Comparison of ENCODE assay signal across 14 cellular contexts in the genomic region with DNA sequence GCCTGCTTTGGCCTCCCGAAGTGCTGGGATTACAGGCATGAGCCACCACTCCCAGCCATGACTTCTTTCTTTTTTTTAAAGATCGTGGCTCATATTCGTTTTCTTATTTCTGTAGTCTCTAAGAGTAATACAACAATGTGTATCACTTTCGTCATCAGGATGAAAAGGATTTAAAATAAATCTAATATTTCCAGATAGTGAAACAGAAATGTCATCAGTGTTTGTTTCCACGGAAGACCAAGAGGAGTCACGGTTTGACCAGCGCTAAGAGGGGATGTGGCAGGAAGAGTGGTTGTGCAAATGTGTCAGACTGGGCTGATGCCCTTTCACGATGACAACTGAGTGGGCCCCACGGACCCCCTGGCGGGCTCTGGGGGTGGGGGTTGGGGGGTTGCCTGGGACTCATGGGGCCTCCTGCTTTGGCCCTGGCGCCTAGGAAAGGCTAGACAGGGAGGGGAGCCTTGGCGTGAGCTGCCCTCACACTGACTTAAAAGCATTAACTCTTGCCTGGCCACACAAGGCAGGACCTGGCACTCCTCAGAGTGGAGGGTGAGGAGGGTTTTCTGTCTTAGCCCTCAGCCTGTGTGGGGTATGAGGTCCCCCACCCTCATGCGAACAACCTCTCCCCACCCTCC. TPM values are rescaled to one million over a fixed set of nuclear protein-coding genes. Genes with fewer than 3 reads are reported as not detected.
DNase-seq lines count a peak whose midpoint lies in the region; ATAC-seq and TF ChIP-seq lines count a peak whose summit lies in the region.
"Had no signal": no experiment of that assay in that cellular context is flagged by ENCODE, and none has a peak within 500 bp of the region (broad histone marks: within the 10 kb centered on the region; RNA-seq: fewer than 3 reads in every experiment).

No MANE protein-coding gene starts in this region.

- peaks cover 6% of the 10 kb centered on the region for H3K79me1 ChIP-seq in neuronal stem cell (ENCODE audit: low read depth, low read length)

- H4K91ac ChIP-seq in neuronal stem cell (ENCODE audit: low read depth, low read length, poor library complexity), result no peak overlapping the region

- CTCF ChIA-PET in MCF 10A (lab: Yijun Ruan, JAX), result interaction anchor here (0.6 to 4.3 kb wide), 7 partner anchors 9 to 345 kb away, joined by 3 to 35 read pairs (median 4); no protein-coding TSS in a partner anchor

- no peak overlapping the region for H2BK120ac ChIP-seq in neuronal stem cell (ENCODE audit: low read depth, low read length)

- H3K4me3 Mint-ChIP-seq in MCF 10A (ENCODE audit: unreplicated experiment), result no peak overlapping the region
- no peak overlapping the region for H3K4me3 Mint-ChIP-seq in stimulated activated naive CD8-positive, alpha-beta T cell treated with anti-CD3 and anti-CD28 coated beads, Interleukin-15, amount 100 ng/mL, for 72 hours
- H3K4me3 Mint-ChIP-seq: stimulated activated naive CD8-positive, alpha-beta T cell treated with anti-CD3 and anti-CD28 coated beads, Interleukin-15, Interleukin-2, amounts not matched to agents 100 ng/mL and 50 ng/mL, for 24 hours had no signal

- peak overlapping the region; percentile 3 for H2AK5ac ChIP-seq in neuronal stem cell (ENCODE audit: low read depth, low read length)

- H3K36me3 ChIP-seq in breast epithelium (no peaks in the 10 kb centered on the region), esophagus squamous epithelium (no peaks in the 10 kb centered on the region), neuronal stem cell (replicated peaks in 1 of 2; ENCODE audit: control insufficient read depth in 2 of 2, insufficient read depth in 2 of 2, low read length in 2 of 2) (peaks cover 0 to 30% of the 10 kb centered on the region in 2 donors), uterus (no peaks in the 10 kb centered on the region)
- H3K36me3 ChIP-seq: SJSA1 had no signal

- no peaks in the 10 kb centered on the region for H3K9me3 Mint-ChIP-seq in MCF 10A (ENCODE audit: unreplicated experiment)
- no peaks in the 10 kb centered on the region for H3K9me3 Mint-ChIP-seq in stimulated activated naive CD8-positive, alpha-beta T cell treated with anti-CD3 and anti-CD28 coated beads, Interleukin-15, amount 100 ng/mL, for 72 hours
- H3K9me3 Mint-ChIP-seq: stimulated activated naive CD8-positive, alpha-beta T cell treated with anti-CD3 and anti-CD28 coated beads, Interleukin-15, Interleukin-2, amounts not matched to agents 100 ng/mL and 50 ng/mL, for 24 hours had no signal

- peak overlapping the region; percentile 66 for H3K18ac ChIP-seq in neuronal stem cell (ENCODE audit: low read length)

- WGBS in esophagus squamous epithelium, 2 donors, result 42 to 43% methylated on average over 12 to 13 of the region's 13 CpGs
- WGBS in neuronal stem cell (ENCODE audit: extremely low coverage in 2 of 2, insufficient read length in 2 of 2, insufficient replicate concordance in 1 of 2), 2 donors, result no CpG with 5 or more reads among the region's 13 CpGs

- intact Hi-C loops in breast epithelium (cut with DNase I; ENCODE audit: low total_unique reads) (loop anchor here (2.0 to 5.0 kb wide), 2 partner anchors 74 to 381 kb away; no protein-coding TSS in a partner anchor), MCF 10A (cut with micrococcal nuclease) (no loop called here), esophagus squamous epithelium (cut with DNase I) (no loop called here), uterus (cut with DNase I; ENCODE audit: low total_unique reads) (no loop called here)

- H3K4ac ChIP-seq in neuronal stem cell (ENCODE audit: low read length), result no peak overlapping the region

- H3K9me3 ChIP-seq in breast epithelium (no peaks in the 10 kb centered on the region), esophagus squamous epithelium (no peaks in the 10 kb centered on the region), neuronal stem cell (replicated peaks in 1 of 2; ENCODE audit: control insufficient read depth in 2 of 2, insufficient read depth in 1 of 2, low read depth in 1 of 2, low read length in 2 of 2) (no peaks in the 10 kb centered on the region), uterus (no peaks in the 10 kb centered on the region)
- H3K9me3 ChIP-seq: SJSA1 had no signal

- BruUV-seq in MCF 10A (replicated peaks; lab: Mats Ljungman, UMichigan), result no TSS peak

- ATAC-seq in stimulated activated naive CD8-positive, alpha-beta T cell treated with anti-CD3 and anti-CD28 coated beads, Interleukin-15, amount 100 ng/mL, for 72 hours, result no peak
- no peak for ATAC-seq in HG03159 (IDR thresholded peaks at IDR 0.05; ENCODE audit: unreplicated experiment)

- peaks cover 45% of the 10 kb centered on the region for H3K4me1 Mint-ChIP-seq in MCF 10A (ENCODE audit: insufficient read depth, unreplicated experiment)
- no peaks in the 10 kb centered on the region for H3K4me1 Mint-ChIP-seq in stimulated activated naive CD8-positive, alpha-beta T cell treated with anti-CD3 and anti-CD28 coated beads, Interleukin-15, amount 100 ng/mL, for 72 hours

- H3K27me3 ChIP-seq in breast epithelium, result no peaks in the 10 kb centered on the region
- no peaks in the 10 kb centered on the region for H3K27me3 ChIP-seq in esophagus squamous epithelium
- no peaks in the 10 kb centered on the region for H3K27me3 ChIP-seq in neuronal stem cell (ENCODE audit: control insufficient read depth in 3 of 3, insufficient read depth in 3 of 3, low read depth in 1 of 3, low read length in 3 of 3)
- no peaks in the 10 kb centered on the region for H3K27me3 ChIP-seq in uterus
- H3K27me3 ChIP-seq: SJSA1 had no signal

- H2AFZ ChIP-seq in neuronal stem cell (ENCODE audit: low read length), result no peak overlapping the region

- H3K27ac ChIP-seq in breast epithelium, result peak overlapping the region; percentile 91 to 92
- H3K27ac ChIP-seq in esophagus squamous epithelium, result peak overlapping the region; percentile 81 to 89 (median 86)
- no peak overlapping the region for H3K27ac ChIP-seq in neuronal stem cell (replicated peaks; ENCODE audit: low read length)
- peak overlapping the region; percentile 94 to 99 for H3K27ac ChIP-seq in uterus
- H3K27ac ChIP-seq: 22Rv1, SJSA1 had no signal

- no peak overlapping the region for H4K8ac ChIP-seq in neuronal stem cell (ENCODE audit: low read depth, low read length)

- no peak overlapping the region for H3K14ac ChIP-seq in neuronal stem cell (ENCODE audit: low read length)

- POLR2A ChIA-PET in MCF 10A (lab: Yijun Ruan, JAX), result interaction anchor here (1.1 to 1.4 kb wide), 2 partner anchors 22 to 219 kb away, joined by 3 to 5 read pairs; no protein-coding TSS in a partner anchor

- DNase-seq in breast epithelium (ENCODE audit: low spot score in 2 of 2) (no peak), MCF 10A (ENCODE audit: unreplicated experiment) (no peak), esophagus squamous epithelium (lab: John Stamatoyannopoulos, UW) (no peak), neuronal stem cell (ENCODE audit: low spot score) (no peak), uterus (peak in 1 of 2 donors; percentile 42), RKO (ENCODE audit: low spot score) (no peak)
- no peak for DNase-seq in stimulated activated naive CD8-positive, alpha-beta T cell treated with anti-CD3 and anti-CD28 coated beads, Interleukin-15, amount 100 ng/mL, for 72 hours
- DNase-seq: activated CD8-positive, alpha-beta memory T cell treated with anti-CD3 and anti-CD28 coated beads, Interleukin-2, amount 50 U/mL, for 48 hours; NCI-H2081 treated with DMSO at 0.1 percent for 48 hours; stimulated activated CD4-positive, alpha-beta T cell treated with anti-CD3 and anti-CD28 coated beads, Interleukin-4, amount 100 ng/mL, for 24 hours had no signal

- H2BK12ac ChIP-seq in neuronal stem cell (ENCODE audit: low read length), result no peak overlapping the region

- TF ChIP-seq CTCF in breast epithelium (IDR thresholded peaks at IDR 0.05) (no peak), MCF 10A (IDR thresholded peaks at IDR 0.05; ENCODE audit: unreplicated experiment) (no peak), esophagus squamous epithelium (IDR thresholded peaks at IDR 0.05) (no peak), uterus (IDR thresholded peaks at IDR 0.05) (no peak)

- H3K9ac ChIP-seq in neuronal stem cell (ENCODE audit: low read depth, low read length, poor library complexity), result no peak overlapping the region

- no peak overlapping the region for H3K4me3 ChIP-seq in breast epithelium
- H3K4me3 ChIP-seq in esophagus squamous epithelium, result peak overlapping the region in 1 of 4 donors; percentile 32
- no peak overlapping the region for H3K4me3 ChIP-seq in neuronal stem cell (ENCODE audit: low read length in 2 of 2)
- peak overlapping the region; percentile 7 to 24 for H3K4me3 ChIP-seq in uterus
- H3K4me3 ChIP-seq: SJSA1 had no signal

- H3K23ac ChIP-seq in neuronal stem cell (ENCODE audit: low read depth, low read length, poor library complexity), result no peak overlapping the region

- H3K4me1 ChIP-seq in breast epithelium, result peaks cover 25 to 51% of the 10 kb centered on the region in 2 donors
- H3K4me1 ChIP-seq in esophagus squamous epithelium, result peaks cover 46 to 100% (median 68%) of the 10 kb centered on the region in 3 donors
- peaks cover 40 to 60% of the 10 kb centered on the region in 2 donors for H3K4me1 ChIP-seq in neuronal stem cell (ENCODE audit: control insufficient read depth in 2 of 2, insufficient read depth in 1 of 2, low read depth in 1 of 2, low read length in 2 of 2)
- peaks cover 28 to 64% of the 10 kb centered on the region in 2 donors for H3K4me1 ChIP-seq in uterus

- no peaks in the 10 kb centered on the region for H3K27me3 Mint-ChIP-seq in MCF 10A (ENCODE audit: insufficient read depth, unreplicated experiment)
- H3K27me3 Mint-ChIP-seq in stimulated activated naive CD8-positive, alpha-beta T cell treated with anti-CD3 and anti-CD28 coated beads, Interleukin-15, amount 100 ng/mL, for 72 hours, result peaks cover 34% of the 10 kb centered on the region

- no peak overlapping the region for H2BK5ac ChIP-seq in neuronal stem cell (ENCODE audit: low read length)

- H3K36me3 Mint-ChIP-seq in MCF 10A (ENCODE audit: insufficient read depth, unreplicated experiment), result no peaks in the 10 kb centered on the region

- TF ChIP-seq POLR2A in breast epithelium (IDR thresholded peaks at IDR 0.05) (no peak), esophagus squamous epithelium (IDR thresholded peaks at IDR 0.05) (no peak), uterus (IDR thresholded peaks at IDR 0.05) (no peak)

- H3K4me2 ChIP-seq in neuronal stem cell (ENCODE audit: insufficient read depth, low read length, poor library complexity, severe bottlenecking), result no peak overlapping the region

- H2BK15ac ChIP-seq in neuronal stem cell (ENCODE audit: low read length), result no peak overlapping the region

- H3K27ac Mint-ChIP-seq in MCF 10A (ENCODE audit: low read depth, unreplicated experiment), result no peak overlapping the region
- peak overlapping the region in 1 of 2 donors; percentile 56 for H3K27ac Mint-ChIP-seq in stimulated activated naive CD8-positive, alpha-beta T cell treated with anti-CD3 and anti-CD28 coated beads, Interleukin-15, amount 100 ng/mL, for 72 hours
- H3K27ac Mint-ChIP-seq: stimulated activated naive CD8-positive, alpha-beta T cell treated with anti-CD3 and anti-CD28 coated beads, Interleukin-15, Interleukin-2, amounts not matched to agents 100 ng/mL and 50 ng/mL, for 24 hours had no signal

RNA-seq across cellular contexts. Expression of a gene that starts 8.4 kb away (rescaled TPM):
- total RNA-seq in breast epithelium (10 to 100 TPM; 22.9 to 34.7 (median 31.9) TPM), MCF 10A (2022) (23.7 and 32.8 TPM in 2 replicates), esophagus squamous epithelium (10 to 100 TPM in 3 of 4 donors, 1 to 10 TPM in 1; 9.0 to 21.2 (median 14.5) TPM), uterus (100 to 1,000 TPM in 1 of 4 donors, 10 to 100 TPM in 3; 15.7 to 139 (median 37.9) TPM)
- polyA plus RNA-seq in neuronal stem cell (2013, experiment 1 of 2), result 16.2 TPM
- 16.8 TPM for polyA plus RNA-seq in neuronal stem cell (2013, experiment 2 of 2)

Comparison
In these comparisons a context has a peak if more than half of its experiments do, and no peak if none do; other contexts are left out.
1. H3K4me3 ChIP-seq: peak in uterus (2 of 2); none in breast epithelium (0 of 3) and neuronal stem cell (0 of 2).